ENCODE assay signal across 22 cellular contexts in genomic region chr3:162224736-162225135, GRCh38.
DNase-seq lines count a peak whose midpoint lies in the region; ATAC-seq and TF ChIP-seq lines count a peak whose summit lies in the region.
"Had no signal": no experiment of that assay in that cellular context is flagged by ENCODE, and none has a peak within 500 bp of the region (broad histone marks: within the 10 kb centered on the region; RNA-seq: fewer than 3 reads in every experiment).

No MANE protein-coding gene starts in this region.

- H3K4me3 Mint-ChIP-seq in glutamatergic neuron (ENCODE audit: unreplicated experiment) (peak overlapping the region; percentile 35), type B pancreatic cell (no peak overlapping the region)
- H3K4me3 Mint-ChIP-seq: activated T-cell treated with anti-CD3 and anti-CD28 coated beads, Interleukin-2, amount 50 U/mL, for 24 hours; CD14-positive monocyte; stimulated activated naive CD8-positive, alpha-beta T cell treated with anti-CD3 and anti-CD28 coated beads, Interleukin-15, amount 100 ng/mL, for 72 hours had no signal

- H3K27ac Mint-ChIP-seq in glutamatergic neuron (ENCODE audit: unreplicated experiment) (peak overlapping the region; percentile 83), type B pancreatic cell (no peak overlapping the region)
- H3K27ac Mint-ChIP-seq: activated T-cell treated with anti-CD3 and anti-CD28 coated beads, Interleukin-2, amount 50 U/mL, for 24 hours; CD14-positive monocyte; stimulated activated naive CD8-positive, alpha-beta T cell treated with anti-CD3 and anti-CD28 coated beads, Interleukin-15, amount 100 ng/mL, for 72 hours had no signal

- no peaks in the 10 kb centered on the region for H3F3A ChIP-seq in GM23248 (ENCODE audit: insufficient read depth)

- in situ Hi-C loops in GM23248 (cut with MboI) = no loop called here

- no peaks in the 10 kb centered on the region for H3K27me3 ChIP-seq in GM23248 (replicated peaks; ENCODE audit: insufficient read depth)
- H3K27me3 ChIP-seq: ovary, right atrium auricular region, tibial artery had no signal

- H3K9me2 ChIP-seq in GM23248 (ENCODE audit: insufficient read depth) = no peaks in the 10 kb centered on the region

- H3K27me3 Mint-ChIP-seq in glutamatergic neuron (ENCODE audit: unreplicated experiment) (peaks cover 3% of the 10 kb centered on the region), type B pancreatic cell (no peaks in the 10 kb centered on the region)
- H3K27me3 Mint-ChIP-seq: activated T-cell treated with anti-CD3 and anti-CD28 coated beads, Interleukin-2, amount 50 U/mL, for 24 hours; stimulated activated naive CD8-positive, alpha-beta T cell treated with anti-CD3 and anti-CD28 coated beads, Interleukin-15, amount 100 ng/mL, for 72 hours had no signal

- WGBS in GM23248 (ENCODE audit: low coverage in 1 of 2, low lambda C conversion rate in 2 of 2, missing lambda C conversion rate in 2 of 2), 2 experiments = 92 to 93% methylated on average over 4 of the region's 4 CpGs

- no peaks in the 10 kb centered on the region for H3K79me2 ChIP-seq in GM23248 (ENCODE audit: insufficient read depth)

- H3K9me3 Mint-ChIP-seq in glutamatergic neuron (ENCODE audit: unreplicated experiment) (peaks cover 8% of the 10 kb centered on the region), type B pancreatic cell (no peaks in the 10 kb centered on the region)

- H3K4me3 ChIP-seq in GM23248 (no peak overlapping the region), retinal pigment epithelial cell (ENCODE audit: low read length) (no peak overlapping the region)
- H3K4me3 ChIP-seq: lung, ovary, right atrium auricular region, tibial artery had no signal

- DNase-seq in GM23248 (no peak), amniotic epithelial cell (ENCODE audit: low read depth) (peak; percentile 64), glutamatergic neuron (no peak), retinal pigment epithelial cell (ENCODE audit: low read depth) (peak; percentile 5), globus pallidus (ENCODE audit: low spot score) (no peak), type B pancreatic cell (ENCODE audit: extremely low spot score, unreplicated experiment) (no peak)
- DNase-seq in activated CD8-positive, alpha-beta memory T cell treated with anti-CD3 and anti-CD28 coated beads, Interleukin-2, amount 50 U/mL, for 4 hours = no peak
- DNase-seq: activated naive CD4-positive, alpha-beta T cell; activated T-cell treated with anti-CD3 and anti-CD28 coated beads, Interleukin-2, amount 50 U/mL, for 24 hours; amniotic stem cell; caudate nucleus; H7; hypothalamus; NCI-H1694; NCI-H526 treated with DMSO at 0.1 percent for 48 hours; ovary; stimulated activated naive CD8-positive, alpha-beta T cell treated with anti-CD3 and anti-CD28 coated beads, Interleukin-15, amount 100 ng/mL, for 72 hours; tibial artery had no signal

- no peak overlapping the region for H3K4me2 ChIP-seq in GM23248 (ENCODE audit: unreplicated experiment)

- no peaks in the 10 kb centered on the region for H3K9me3 ChIP-seq in GM23248 (ENCODE audit: low read depth)
- H3K9me3 ChIP-seq: ovary, right atrium auricular region, tibial artery had no signal

- no peaks in the 10 kb centered on the region for H3K36me3 ChIP-seq in GM23248 (ENCODE audit: low read depth)
- H3K36me3 ChIP-seq: ovary, right atrium auricular region, tibial artery had no signal

- H3K4me1 Mint-ChIP-seq in glutamatergic neuron (ENCODE audit: low read depth, unreplicated experiment) (peaks cover 17% of the 10 kb centered on the region), type B pancreatic cell (ENCODE audit: unreplicated experiment) (no peaks in the 10 kb centered on the region)
- H3K4me1 Mint-ChIP-seq: CD14-positive monocyte; stimulated activated naive CD8-positive, alpha-beta T cell treated with anti-CD3 and anti-CD28 coated beads, Interleukin-15, amount 100 ng/mL, for 72 hours had no signal

- no peak overlapping the region for H3K9ac ChIP-seq in GM23248

- no peak overlapping the region for H3K27ac ChIP-seq in GM23248
- H3K27ac ChIP-seq: ovary, right atrium auricular region, tibial artery had no signal

- H4K20me1 ChIP-seq in GM23248 (ENCODE audit: insufficient read depth) = no peaks in the 10 kb centered on the region

- TF ChIP-seq CTCF in glutamatergic neuron (IDR thresholded peaks at IDR 0.05; ENCODE audit: partially characterized antibody, unreplicated experiment) (no peak), retinal pigment epithelial cell (conservative IDR thresholded peaks at IDR 0.05; ENCODE audit: low read depth, low read length) (no peak), type B pancreatic cell (conservative IDR thresholded peaks at IDR 0.05) (no peak)

- no peaks in the 10 kb centered on the region for H3K4me1 ChIP-seq in GM23248 (ENCODE audit: insufficient read depth)
- H3K4me1 ChIP-seq: right atrium auricular region had no signal

- H3K36me3 Mint-ChIP-seq in glutamatergic neuron (ENCODE audit: unreplicated experiment) = no peaks in the 10 kb centered on the region
- no peaks in the 10 kb centered on the region for H3K36me3 Mint-ChIP-seq in type B pancreatic cell
- H3K36me3 Mint-ChIP-seq: CD14-positive monocyte had no signal

- no peak for ATAC-seq in HG02763 (IDR thresholded peaks at IDR 0.05; ENCODE audit: unreplicated experiment)
- ATAC-seq: stimulated activated naive CD8-positive, alpha-beta T cell treated with anti-CD3 and anti-CD28 coated beads, Interleukin-15, amount 100 ng/mL, for 72 hours had no signal

- peak overlapping the region; percentile 11; the same call in 1 of the 2 replicates for H2AFZ ChIP-seq in GM23248

Comparison
In these comparisons a context has a peak if more than half of its experiments do, and no peak if none do; other contexts are left out.
1. DNase-seq: peak in amniotic epithelial cell (single experiment) and retinal pigment epithelial cell (single experiment); none in GM23248 (single experiment), glutamatergic neuron (single experiment), globus pallidus (single experiment), activated CD8-positive, alpha-beta memory T cell treated with anti-CD3 and anti-CD28 coated beads, Interleukin-2, amount 50 U/mL, for 4 hours (single experiment) and type B pancreatic cell (single experiment).